ENCODE assay signal across 11 cellular contexts in genomic region chr21:43702785-43703067, GRCh38. TPM values are rescaled to one million over a fixed set of nuclear protein-coding genes. Genes with fewer than 3 reads are reported as not detected.
DNase-seq lines count a peak whose midpoint lies in the region; ATAC-seq and TF ChIP-seq lines count a peak whose summit lies in the region.
"Had no signal": no experiment of that assay in that cellular context is flagged by ENCODE, and none has a peak within 500 bp of the region (broad histone marks: within the 10 kb centered on the region; RNA-seq: fewer than 3 reads in every experiment).

No MANE protein-coding gene starts in this region.

- peak overlapping the region in 1 of 5 donors; percentile 30 for H3K9ac ChIP-seq in subcutaneous abdominal adipose tissue (ENCODE audit: low read length in 5 of 5)

- ATAC-seq in activated T-cell treated with anti-CD3 and anti-CD28 coated beads, Interleukin-2, amount 50 U/mL, for 72 hours (replicated peaks in 1 of 2), result no peak
- ATAC-seq in body of pancreas (peak; percentile 20), left colon (peak; percentile 39), HG03095 (IDR thresholded peaks at IDR 0.05; ENCODE audit: unreplicated experiment) (no peak)

- intact Hi-C loops in body of pancreas (cut with DNase I) (no loop called here), left colon (cut with DNase I, micrococcal nuclease) (no loop called here)

- H3K9me3 ChIP-seq in body of pancreas (no peaks in the 10 kb centered on the region), subcutaneous abdominal adipose tissue (ENCODE audit: control insufficient read depth in 5 of 5, low read length in 5 of 5) (peaks cover 0 to 5% (median 0%) of the 10 kb centered on the region in 5 donors)
- H3K9me3 ChIP-seq: spleen had no signal

- peaks cover 16% of the 10 kb centered on the region for H3K4me1 ChIP-seq in body of pancreas
- H3K4me1 ChIP-seq in subcutaneous abdominal adipose tissue (ENCODE audit: control insufficient read depth in 5 of 5, insufficient read depth in 5 of 5, low read length in 5 of 5), result peaks cover 0 to 24% (median 20%) of the 10 kb centered on the region in 5 donors

- TF ChIP-seq POLR2A in body of pancreas (IDR thresholded peaks at IDR 0.05), result no peak

- H3K27me3 Mint-ChIP-seq in activated T-cell treated with anti-CD3 and anti-CD28 coated beads, Interleukin-2, amount 50 U/mL, for 72 hours (ENCODE audit: low read depth), result no peaks in the 10 kb centered on the region
- H3K27me3 Mint-ChIP-seq in activated T-cell treated with anti-CD3 and anti-CD28 coated beads, Interleukin-2, amount 50 U/mL, for 24 hours, result peaks cover 5% of the 10 kb centered on the region

- no peak overlapping the region for H3K27ac Mint-ChIP-seq in activated T-cell treated with anti-CD3 and anti-CD28 coated beads, Interleukin-2, amount 50 U/mL, for 72 hours
- no peak overlapping the region for H3K27ac Mint-ChIP-seq in activated T-cell treated with anti-CD3 and anti-CD28 coated beads, Interleukin-2, amount 50 U/mL, for 24 hours

- peak overlapping the region; percentile 25 to 64 for H3K4me3 Mint-ChIP-seq in activated T-cell treated with anti-CD3 and anti-CD28 coated beads, Interleukin-2, amount 50 U/mL, for 72 hours
- no peak overlapping the region for H3K4me3 Mint-ChIP-seq in activated T-cell treated with anti-CD3 and anti-CD28 coated beads, Interleukin-2, amount 50 U/mL, for 24 hours

- TF ChIP-seq CTCF in body of pancreas (IDR thresholded peaks at IDR 0.05), result no peak

- no peaks in the 10 kb centered on the region for H3K36me3 ChIP-seq in body of pancreas (replicated peaks in 1 of 2; ENCODE audit: insufficient read depth in 1 of 2, low read depth in 2 of 2)
- no peaks in the 10 kb centered on the region for H3K36me3 ChIP-seq in subcutaneous abdominal adipose tissue (ENCODE audit: control insufficient read depth in 5 of 5, insufficient read depth in 5 of 5, low read length in 5 of 5)
- H3K36me3 ChIP-seq: spleen had no signal

- H3K4me1 Mint-ChIP-seq in activated T-cell treated with anti-CD3 and anti-CD28 coated beads, Interleukin-2, amount 50 U/mL, for 72 hours (ENCODE audit: low read depth), result peaks cover 15% of the 10 kb centered on the region
- H3K4me1 Mint-ChIP-seq in activated T-cell treated with anti-CD3 and anti-CD28 coated beads, Interleukin-2, amount 50 U/mL, for 24 hours (ENCODE audit: low read depth), result peaks cover 16% of the 10 kb centered on the region

- H3K9me3 Mint-ChIP-seq in activated T-cell treated with anti-CD3 and anti-CD28 coated beads, Interleukin-2, amount 50 U/mL, for 72 hours, result no peaks in the 10 kb centered on the region
- H3K9me3 Mint-ChIP-seq in activated T-cell treated with anti-CD3 and anti-CD28 coated beads, Interleukin-2, amount 50 U/mL, for 24 hours, result no peaks in the 10 kb centered on the region

- H3K27me3 ChIP-seq in body of pancreas (no peaks in the 10 kb centered on the region), subcutaneous abdominal adipose tissue (ENCODE audit: control insufficient read depth in 5 of 5, insufficient read depth in 4 of 5, low read length in 5 of 5) (no peaks in the 10 kb centered on the region)

- no peak overlapping the region for H3K4me3 ChIP-seq in body of pancreas
- H3K4me3 ChIP-seq in subcutaneous abdominal adipose tissue (ENCODE audit: low read depth in 1 of 5, low read length in 5 of 5), result no peak overlapping the region

- H3K36me3 Mint-ChIP-seq in activated T-cell treated with anti-CD3 and anti-CD28 coated beads, Interleukin-2, amount 50 U/mL, for 72 hours (ENCODE audit: insufficient read depth in 2 of 2), result no peaks in the 10 kb centered on the region
- peaks cover 14% of the 10 kb centered on the region for H3K36me3 Mint-ChIP-seq in activated T-cell treated with anti-CD3 and anti-CD28 coated beads, Interleukin-2, amount 50 U/mL, for 24 hours (ENCODE audit: low read depth)

- no peak for DNase-seq in activated T-cell treated with anti-CD3 and anti-CD28 coated beads, Interleukin-2, amount 50 U/mL, for 72 hours
- no peak for DNase-seq in activated T-cell treated with anti-CD3 and anti-CD28 coated beads, Interleukin-2, amount 50 U/mL, for 24 hours
- DNase-seq in body of pancreas (no peak), left colon (peak in 1 of 2 donors; percentile 11), NCI-H446 treated with DMSO at 0.1 percent for 48 hours (lab: John Stamatoyannopoulos, UW) (no peak), amygdala (lab: John Stamatoyannopoulos, UW) (no peak)
- DNase-seq: Kasumi-1, kidney glomerular epithelial cell had no signal

- H3K27ac ChIP-seq in body of pancreas (peak overlapping the region in 1 of 4 donors; percentile 3), subcutaneous abdominal adipose tissue (ENCODE audit: low read depth, low read length) (peak overlapping the region; percentile 85)
- H3K27ac ChIP-seq: spleen had no signal

- WGBS in body of pancreas, 2 donors, result 27 to 38% methylated on average over 14 of the region's 14 CpGs

RNA-seq across cellular contexts. Expression of gene PDXK, which starts 16.2 kb away (rescaled TPM):
- 10 to 100 TPM; 87.9 to 99.5 TPM for total RNA-seq in activated T-cell treated with anti-CD3 and anti-CD28 coated beads, Interleukin-2, amount 50 U/mL, for 72 hours
- total RNA-seq in body of pancreas, result 10 to 100 TPM; 33.7 to 68.9 TPM
- 100 to 1,000 TPM; 144 to 188 TPM for total RNA-seq in left colon

RNA-seq across cellular contexts. Expression of gene RRP1B, which starts 43.4 kb away (rescaled TPM):
- total RNA-seq in activated T-cell treated with anti-CD3 and anti-CD28 coated beads, Interleukin-2, amount 50 U/mL, for 72 hours, result 10 to 100 TPM; 52.6 to 62.0 TPM
- total RNA-seq in body of pancreas (10 to 100 TPM; 15.8 to 19.1 TPM), left colon (10 to 100 TPM; 11.4 to 16.2 TPM)

RNA-seq across cellular contexts. Expression of gene HSF2BP, which starts 43.4 kb away (rescaled TPM):
- 1 to 10 TPM; 1.3 to 1.9 TPM for total RNA-seq in activated T-cell treated with anti-CD3 and anti-CD28 coated beads, Interleukin-2, amount 50 U/mL, for 72 hours
- 1 to 10 TPM; 3.1 to 4.3 TPM for total RNA-seq in body of pancreas
- total RNA-seq in left colon, result under 1 TPM; 0.42 to 0.49 TPM

Comparison
In these comparisons a context has a peak if more than half of its experiments do, and no peak if none do; other contexts are left out.
1. ATAC-seq: peak in body of pancreas (single experiment) and left colon (single experiment); none in activated T-cell treated with anti-CD3 and anti-CD28 coated beads, Interleukin-2, amount 50 U/mL, for 72 hours (0 of 2) and HG03095 (single experiment).